Comparison of ENCODE assay signal across 23 cellular contexts in genomic region chr20:1203630-1204029, GRCh38. TPM values are rescaled to one million over a fixed set of nuclear protein-coding genes. Genes with fewer than 3 reads are reported as not detected.
DNase-seq lines count a peak whose midpoint lies in the region; ATAC-seq and TF ChIP-seq lines count a peak whose summit lies in the region.
"Had no signal": no experiment of that assay in that cellular context is flagged by ENCODE, and none has a peak within 500 bp of the region (broad histone marks: within the 10 kb centered on the region; RNA-seq: fewer than 3 reads in every experiment).

No MANE protein-coding gene starts in this region.

- H3K27ac ChIP-seq in left ventricle myocardium inferior (replicated peaks) = peak overlapping the region; percentile 69
- H3K27ac ChIP-seq in lower lobe of right lung = peak overlapping the region; percentile 56
- H3K27ac ChIP-seq in skeletal muscle tissue (ENCODE audit: low read depth, low read length) = peak overlapping the region; percentile 22
- H3K27ac ChIP-seq: GM23248 had no signal

- H3K9me3 ChIP-seq in left ventricle myocardium inferior (replicated peaks) (no peaks in the 10 kb centered on the region), lower lobe of right lung (no peaks in the 10 kb centered on the region), skeletal muscle tissue (ENCODE audit: control insufficient read depth in 3 of 3, low read length in 3 of 3) (no peaks in the 10 kb centered on the region)

- peaks cover 17% of the 10 kb centered on the region for H3K4me1 ChIP-seq in left ventricle myocardium inferior
- peaks cover 27% of the 10 kb centered on the region for H3K4me1 ChIP-seq in lower lobe of right lung
- peaks cover 0 to 5% (median 4%) of the 10 kb centered on the region in 3 donors for H3K4me1 ChIP-seq in skeletal muscle tissue (ENCODE audit: control insufficient read depth in 3 of 3, insufficient read depth in 3 of 3, low read length in 3 of 3)

- DNase-seq in left ventricle myocardium inferior (no peak), cardiac septum (ENCODE audit: low spot score) (no peak), lower lobe of right lung (no peak), hippocampal formation (lab: John Stamatoyannopoulos, UW) (no peak), C1 segment of cervical spinal cord (lab: John Stamatoyannopoulos, UW) (no peak), DMS153 treated with DMSO at 0.1 percent for 48 hours (lab: John Stamatoyannopoulos, UW; ENCODE audit: unreplicated experiment) (no peak), ureter (ENCODE audit: low spot score) (no peak)
- DNase-seq: 8988T; ACHN; CD4-positive, CD25-positive, alpha-beta regulatory T cell; DMS153; GM23248; H7; NCI-H1092; NCI-H1417 treated with DMSO at 0.1 percent for 48 hours; NCI-H1694 treated with DMSO at 0.1 percent for 48 hours; NCI-H2081; NCI-H2227 treated with DMSO at 0.1 percent for 48 hours; NCI-H526 treated with DMSO at 0.1 percent for 48 hours; RPMI8226; SHP77 had no signal

- H3K36me3 ChIP-seq in left ventricle myocardium inferior (no peaks in the 10 kb centered on the region), lower lobe of right lung (no peaks in the 10 kb centered on the region), skeletal muscle tissue (ENCODE audit: control insufficient read depth in 3 of 3, insufficient read depth in 3 of 3, low read length in 3 of 3) (no peaks in the 10 kb centered on the region)

- H3K4me3 ChIP-seq in left ventricle myocardium inferior (no peak overlapping the region), lower lobe of right lung (no peak overlapping the region), skeletal muscle tissue (ENCODE audit: low read length in 3 of 3) (no peak overlapping the region)
- H3K4me3 ChIP-seq: GM23248 had no signal

- TF ChIP-seq CTCF in left ventricle myocardium inferior (IDR thresholded peaks at IDR 0.05; ENCODE audit: borderline replicate concordance) = no peak
- TF ChIP-seq CTCF in lower lobe of right lung (IDR thresholded peaks at IDR 0.05) = no peak

- ATAC-seq in lower lobe of right lung = no peak

- H3K9ac ChIP-seq in skeletal muscle tissue (ENCODE audit: low read depth in 1 of 3, low read length in 3 of 3) = no peak overlapping the region
- H3K9ac ChIP-seq: GM23248 had no signal

- H3K27me3 ChIP-seq in left ventricle myocardium inferior (ENCODE audit: low read depth) (no peaks in the 10 kb centered on the region), lower lobe of right lung (ENCODE audit: low read depth) (no peaks in the 10 kb centered on the region), skeletal muscle tissue (ENCODE audit: control insufficient read depth in 3 of 3, insufficient read depth in 3 of 3, low read length in 3 of 3) (peaks cover 0 to 3% (median 0%) of the 10 kb centered on the region in 3 donors)

- intact Hi-C loops in left ventricle myocardium inferior (cut with micrococcal nuclease) = no loop called here
- intact Hi-C loops in cardiac septum (cut with DNase I) = no loop called here
- intact Hi-C loops in lower lobe of right lung (cut with DNase I) = no loop called here

RNA-seq across cellular contexts. Expression of gene C20orf202, which starts 0.4 kb away (rescaled TPM):
- total RNA-seq in left ventricle myocardium inferior (0.41 TPM), cardiac septum (0.13 TPM), lower lobe of right lung (2.1 TPM), skeletal muscle tissue (0.52 TPM), ureter (1.2 TPM)
- total RNA-seq: GM23248, H7 had no signal

RNA-seq across cellular contexts. Expression of gene TMEM74B, which starts 18.8 kb away (rescaled TPM):
- total RNA-seq in left ventricle myocardium inferior = 4.2 TPM
- 2.7 TPM for total RNA-seq in cardiac septum
- 15.8 TPM for total RNA-seq in lower lobe of right lung
- 1.6 TPM for total RNA-seq in skeletal muscle tissue
- total RNA-seq in ureter = 3.6 TPM
- total RNA-seq: CD4-positive, CD25-positive, alpha-beta regulatory T cell had no signal

RNA-seq across cellular contexts. Expression of gene RAD21L1, which starts 22.2 kb away (rescaled TPM):
- total RNA-seq in left ventricle myocardium inferior = not detected
- total RNA-seq in cardiac septum = not detected
- not detected for total RNA-seq in lower lobe of right lung
- total RNA-seq in skeletal muscle tissue = not detected
- total RNA-seq in ureter = not detected
- total RNA-seq: CD4-positive, CD25-positive, alpha-beta regulatory T cell; GM23248; H7; HT-29 had no signal
